ENCODE assay signal across 18 cellular contexts in genomic region chr4:138951764-138952163, GRCh38.
A peak's percentile ranks its signal among the peaks of the same experiment; 100 is the strongest.
DNase-seq lines count a peak whose midpoint lies in the region; ATAC-seq and TF ChIP-seq lines count a peak whose summit lies in the region.
"Had no signal": no experiment of that assay in that cellular context is flagged by ENCODE, and none has a peak within 500 bp of the region (broad histone marks: within the 10 kb centered on the region; RNA-seq: fewer than 3 reads in every experiment).

No MANE protein-coding gene starts in this region.

- WGBS in mammary epithelial cell (ENCODE audit: low coverage, missing lambda C conversion rate): 0% methylated on average over 1 of the region's 1 CpG

- CTCF ChIA-PET in RWPE1 (lab: Yijun Ruan, JAX) (interaction anchor here (0.6 kb wide), 1 partner anchor 277 kb away, joined by 3 read pairs; no protein-coding TSS in a partner anchor), mammary epithelial cell (lab: Charles Lee; ENCODE audit: low non-redundant PET) (interaction anchor here (0.7 kb wide), 1 partner anchor 14 kb away, joined by 4 read pairs; no protein-coding TSS in a partner anchor)
- CTCF ChIA-PET in CD8-positive, alpha-beta memory T cell (lab: Charles Lee): no interaction called here

- no peaks in the 10 kb centered on the region for H3K9me3 Mint-ChIP-seq in CD8-positive, alpha-beta memory T cell
- H3K9me3 Mint-ChIP-seq: CD4-positive, alpha-beta memory T cell; GM23338 had no signal

- no peaks in the 10 kb centered on the region for H3K79me2 ChIP-seq in mammary epithelial cell (ENCODE audit: insufficient read depth, low read length)

- TF ChIP-seq CTCF in RWPE1 (conservative IDR thresholded peaks at IDR 0.05; ENCODE audit: low read depth) (no peak), mammary epithelial cell (conservative IDR thresholded peaks at IDR 0.05 in 1 of 2, IDR thresholded peaks at IDR 0.05 in 1 of 2; ENCODE audit: extremely low read depth in 1 of 2, insufficient read depth in 1 of 2, low read depth in 1 of 2, low read length in 2 of 2) (no peak), foreskin keratinocyte (conservative IDR thresholded peaks at IDR 0.05) (no peak)

- H3K36me3 ChIP-seq in mammary epithelial cell (ENCODE audit: insufficient read depth, low read length): no peaks in the 10 kb centered on the region
- no peaks in the 10 kb centered on the region for H3K36me3 ChIP-seq in subcutaneous abdominal adipose tissue (ENCODE audit: control insufficient read depth in 5 of 5, insufficient read depth in 5 of 5, low read length in 5 of 5)
- H3K36me3 ChIP-seq in CD8-positive, alpha-beta memory T cell (ENCODE audit: insufficient read depth, low read length): no peaks in the 10 kb centered on the region
- H3K36me3 ChIP-seq: BE2C had no signal

- H3K4me1 ChIP-seq in mammary epithelial cell (ENCODE audit: insufficient read depth, low read length) (peaks cover 32% of the 10 kb centered on the region), foreskin keratinocyte (peaks cover 16% of the 10 kb centered on the region), subcutaneous abdominal adipose tissue (ENCODE audit: control insufficient read depth in 5 of 5, insufficient read depth in 5 of 5, low read length in 5 of 5) (peaks cover 0 to 12% (median 11%) of the 10 kb centered on the region in 5 donors)
- H3K4me1 ChIP-seq in CD8-positive, alpha-beta memory T cell (ENCODE audit: insufficient read depth, low read length): no peaks in the 10 kb centered on the region
- H3K4me1 ChIP-seq: A549, BE2C had no signal

- H2AFZ ChIP-seq in mammary epithelial cell (ENCODE audit: low read depth, low read length): peak overlapping the region; percentile 55
- H2AFZ ChIP-seq: GM23338 had no signal

- intact Hi-C loops in mammary epithelial cell (cut with micrococcal nuclease): loop anchor here (2.0 to 10.0 kb wide), 2 partner anchors 63 to 133 kb away; partner anchors contain the start of gene NOCT

- dilution Hi-C loops in mammary epithelial cell (cut with HindIII; ENCODE audit: low sequenced_read_pairs): no loop called here

- TSS peak; percentile 78 for BruUV-seq in mammary epithelial cell (replicated peaks; lab: Mats Ljungman, UMichigan)

- H4K20me1 ChIP-seq in mammary epithelial cell (ENCODE audit: insufficient read depth, low read length): no peaks in the 10 kb centered on the region

- no peaks in the 10 kb centered on the region for H3K36me3 Mint-ChIP-seq in CD8-positive, alpha-beta memory T cell
- H3K36me3 Mint-ChIP-seq: CD4-positive, alpha-beta memory T cell had no signal

- H3K27ac ChIP-seq in RWPE1: no peak overlapping the region
- peak overlapping the region; percentile 59 for H3K27ac ChIP-seq in mammary epithelial cell (ENCODE audit: insufficient read depth, low read depth, low read length)
- H3K27ac ChIP-seq in foreskin keratinocyte: peak overlapping the region; percentile 87
- H3K27ac ChIP-seq in subcutaneous abdominal adipose tissue (ENCODE audit: low read depth, low read length): peak overlapping the region; percentile 88
- H3K27ac ChIP-seq in CD8-positive, alpha-beta memory T cell (ENCODE audit: low read depth, low read length): no peak overlapping the region
- H3K27ac ChIP-seq: A549, C4-2B had no signal

- peak; percentile 88 for ATAC-seq in foreskin keratinocyte
- ATAC-seq in HG02588 (IDR thresholded peaks at IDR 0.05; ENCODE audit: unreplicated experiment): no peak
- ATAC-seq: A549, GM23338 had no signal

- H3K9me3 ChIP-seq in mammary epithelial cell (replicated peaks; ENCODE audit: insufficient read depth, low read length): no peaks in the 10 kb centered on the region
- no peaks in the 10 kb centered on the region for H3K9me3 ChIP-seq in subcutaneous abdominal adipose tissue (ENCODE audit: control insufficient read depth in 5 of 5, low read length in 5 of 5)
- H3K9me3 ChIP-seq in CD8-positive, alpha-beta memory T cell (ENCODE audit: low read length): no peaks in the 10 kb centered on the region
- H3K9me3 ChIP-seq: A549, BE2C had no signal

- H3K4me2 ChIP-seq in mammary epithelial cell (ENCODE audit: insufficient read depth, low read depth, low read length): peak overlapping the region; percentile 37
- H3K4me2 ChIP-seq: A549, GM23338 had no signal

- H3K27ac Mint-ChIP-seq in CD8-positive, alpha-beta memory T cell: peak overlapping the region in 1 of 8 donors; percentile 43
- H3K27ac Mint-ChIP-seq: CD4-positive, alpha-beta memory T cell; GM23338 had no signal

- POLR2A ChIA-PET in RWPE1 (lab: Yijun Ruan, JAX; ENCODE audit: low non-redundant PET): interaction anchor here (0.8 kb wide), 1 partner anchor 65 kb away, joined by 3 read pairs; no protein-coding TSS in a partner anchor
- POLR2A ChIA-PET in CD8-positive, alpha-beta memory T cell (lab: Charles Lee): no interaction called here

- H3K27me3 ChIP-seq in mammary epithelial cell (ENCODE audit: insufficient read depth, low read length) (no peaks in the 10 kb centered on the region), foreskin keratinocyte (no peaks in the 10 kb centered on the region), subcutaneous abdominal adipose tissue (ENCODE audit: control insufficient read depth in 5 of 5, insufficient read depth in 4 of 5, low read length in 5 of 5) (no peaks in the 10 kb centered on the region)
- H3K27me3 ChIP-seq in CD8-positive, alpha-beta memory T cell (ENCODE audit: insufficient read depth, low read length, poor library complexity, severe bottlenecking): no peaks in the 10 kb centered on the region
- H3K27me3 ChIP-seq: BE2C had no signal

- H3K4me3 ChIP-seq in mammary epithelial cell (replicated peaks in 1 of 3; ENCODE audit: insufficient read depth in 1 of 3, low read depth in 2 of 3, low read length in 3 of 3): no peak overlapping the region
- H3K4me3 ChIP-seq in subcutaneous abdominal adipose tissue (ENCODE audit: low read depth in 1 of 5, low read length in 5 of 5): no peak overlapping the region
- no peak overlapping the region for H3K4me3 ChIP-seq in CD8-positive, alpha-beta memory T cell (ENCODE audit: low read length)
- H3K4me3 ChIP-seq: A549, GM23338 had no signal

- H3K4me1 Mint-ChIP-seq in CD8-positive, alpha-beta memory T cell: no peaks in the 10 kb centered on the region
- H3K4me1 Mint-ChIP-seq: CD4-positive, alpha-beta memory T cell; GM23338 had no signal

- H3K27me3 Mint-ChIP-seq in CD8-positive, alpha-beta memory T cell: peaks cover 2 to 9% of the 10 kb centered on the region in 2 donors

- in situ Hi-C loops in mammary epithelial cell (cut with MboI; ENCODE audit: low sequenced_read_pairs in 2 of 2): no loop called here

- no peak overlapping the region for H3K9ac ChIP-seq in mammary epithelial cell (ENCODE audit: insufficient read depth, low read length)
- no peak overlapping the region for H3K9ac ChIP-seq in subcutaneous abdominal adipose tissue (ENCODE audit: low read length in 5 of 5)

- DNase-seq in RWPE1 (ENCODE audit: low spot score): peak; percentile 50
- DNase-seq in mammary epithelial cell: peak; percentile 96
- peak; percentile 96 to 98 for DNase-seq in foreskin keratinocyte
- no peak for DNase-seq in NCI-H1694 (lab: John Stamatoyannopoulos, UW)
- no peak for DNase-seq in ureter (ENCODE audit: low spot score)
- DNase-seq in CD8-positive, alpha-beta memory T cell: no peak
- DNase-seq: BE2C; CD4-positive, alpha-beta memory T cell; COR-L47; DMS153; DND-41; GF-D8; H7 had no signal

- H3K4me3 Mint-ChIP-seq in CD8-positive, alpha-beta memory T cell: no peak overlapping the region
- H3K4me3 Mint-ChIP-seq: CD4-positive, alpha-beta memory T cell; GM23338 had no signal

Comparison
In these comparisons a context has a peak if more than half of its experiments do, and no peak if none do; other contexts are left out.
1. DNase-seq: peak in RWPE1 (single experiment), mammary epithelial cell (single experiment) and foreskin keratinocyte (2 of 2); none in NCI-H1694 (single experiment), ureter (single experiment) and CD8-positive, alpha-beta memory T cell (0 of 5).
2. H3K27ac ChIP-seq: peak in mammary epithelial cell (single experiment), foreskin keratinocyte (single experiment) and subcutaneous abdominal adipose tissue (single experiment); none in RWPE1 (single experiment) and CD8-positive, alpha-beta memory T cell (single experiment).